In genomic region chr9:124852829-124853531, GRCh38 we compare ENCODE assay signal across 1 cellular context.
TF ChIP-seq lines count a peak whose summit lies in the region.

A gene with protein sequence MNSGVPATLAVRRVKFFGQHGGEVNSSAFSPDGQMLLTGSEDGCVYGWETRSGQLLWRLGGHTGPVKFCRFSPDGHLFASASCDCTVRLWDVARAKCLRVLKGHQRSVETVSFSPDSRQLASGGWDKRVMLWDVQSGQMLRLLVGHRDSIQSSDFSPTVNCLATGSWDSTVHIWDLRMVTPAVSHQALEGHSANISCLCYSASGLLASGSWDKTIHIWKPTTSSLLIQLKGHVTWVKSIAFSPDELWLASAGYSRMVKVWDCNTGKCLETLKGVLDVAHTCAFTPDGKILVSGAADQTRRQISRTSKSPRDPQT (plus strand): TSS chr9:124853460. CDS start chr9:124853532, 72 bp downstream.

TF ChIP-seq in K562, 482 proteins besides CTCF, POLR2A, EP300 and RAD21 (continued from another document and continues in another):
- TF ChIP-seq MTA3 (IDR thresholded peaks at IDR 0.05; ENCODE audit: borderline replicate concordance), result peak; percentile 88; the same call in 1 of the 2 replicates
- no peak for TF ChIP-seq SMARCC2 (IDR thresholded peaks at IDR 0.05; ENCODE audit: low read depth)
- no peak for TF ChIP-seq MAFF (IDR thresholded peaks at IDR 0.05; ENCODE audit: low read length)
- TF ChIP-seq LEF1 (IDR thresholded peaks at IDR 0.05), result no peak
- TF ChIP-seq ARNT (IDR thresholded peaks at IDR 0.05), result no peak
- TF ChIP-seq ZNF253 (CRISPR knock-in tag; conservative IDR thresholded peaks at IDR 0.05), result no peak
- TF ChIP-seq ZEB2 (IDR thresholded peaks at IDR 0.05), result no peak
- TF ChIP-seq ZNF232 (CRISPR knock-in tag; IDR thresholded peaks at IDR 0.05), result no peak
- no peak for TF ChIP-seq ETS2 (tag; IDR thresholded peaks at IDR 0.05; ENCODE audit: borderline replicate concordance, poor library complexity, severe bottlenecking)
- TF ChIP-seq TCF7L2 (IDR thresholded peaks at IDR 0.05; ENCODE audit: low read depth, low read length), result no peak
- no peak for TF ChIP-seq NFATC3 (IDR thresholded peaks at IDR 0.05)
- TF ChIP-seq XRCC5 (IDR thresholded peaks at IDR 0.05; ENCODE audit: low read depth, low read length), result peak; percentile 89
- TF ChIP-seq GATA2 (CRISPR knock-in tag; IDR thresholded peaks at IDR 0.05), result no peak
- TF ChIP-seq NUFIP1 (IDR thresholded peaks at IDR 0.05; ENCODE audit: partially characterized antibody), result no peak
- no peak for TF ChIP-seq ZKSCAN1 (IDR thresholded peaks at IDR 0.05; ENCODE audit: low read depth, low read length)
- TF ChIP-seq, protein P1, sequence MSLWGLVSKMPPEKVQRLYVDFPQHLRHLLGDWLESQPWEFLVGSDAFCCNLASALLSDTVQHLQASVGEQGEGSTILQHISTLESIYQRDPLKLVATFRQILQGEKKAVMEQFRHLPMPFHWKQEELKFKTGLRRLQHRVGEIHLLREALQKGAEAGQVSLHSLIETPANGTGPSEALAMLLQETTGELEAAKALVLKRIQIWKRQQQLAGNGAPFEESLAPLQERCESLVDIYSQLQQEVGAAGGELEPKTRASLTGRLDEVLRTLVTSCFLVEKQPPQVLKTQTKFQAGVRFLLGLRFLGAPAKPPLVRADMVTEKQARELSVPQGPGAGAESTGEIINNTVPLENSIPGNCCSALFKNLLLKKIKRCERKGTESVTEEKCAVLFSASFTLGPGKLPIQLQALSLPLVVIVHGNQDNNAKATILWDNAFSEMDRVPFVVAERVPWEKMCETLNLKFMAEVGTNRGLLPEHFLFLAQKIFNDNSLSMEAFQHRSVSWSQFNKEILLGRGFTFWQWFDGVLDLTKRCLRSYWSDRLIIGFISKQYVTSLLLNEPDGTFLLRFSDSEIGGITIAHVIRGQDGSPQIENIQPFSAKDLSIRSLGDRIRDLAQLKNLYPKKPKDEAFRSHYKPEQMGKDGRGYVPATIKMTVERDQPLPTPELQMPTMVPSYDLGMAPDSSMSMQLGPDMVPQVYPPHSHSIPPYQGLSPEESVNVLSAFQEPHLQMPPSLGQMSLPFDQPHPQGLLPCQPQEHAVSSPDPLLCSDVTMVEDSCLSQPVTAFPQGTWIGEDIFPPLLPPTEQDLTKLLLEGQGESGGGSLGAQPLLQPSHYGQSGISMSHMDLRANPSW (CRISPR knock-in tag; IDR thresholded peaks at IDR 0.05), result no peak
- peak; percentile 57; the same call in 1 of the 2 replicates for TF ChIP-seq ZNF764 (CRISPR knock-in tag; IDR thresholded peaks at IDR 0.05; ENCODE audit: low read depth)
- no peak for TF ChIP-seq POLR2AphosphoS2 (IDR thresholded peaks at IDR 0.05; ENCODE audit: low read length)
- TF ChIP-seq, protein P2, sequence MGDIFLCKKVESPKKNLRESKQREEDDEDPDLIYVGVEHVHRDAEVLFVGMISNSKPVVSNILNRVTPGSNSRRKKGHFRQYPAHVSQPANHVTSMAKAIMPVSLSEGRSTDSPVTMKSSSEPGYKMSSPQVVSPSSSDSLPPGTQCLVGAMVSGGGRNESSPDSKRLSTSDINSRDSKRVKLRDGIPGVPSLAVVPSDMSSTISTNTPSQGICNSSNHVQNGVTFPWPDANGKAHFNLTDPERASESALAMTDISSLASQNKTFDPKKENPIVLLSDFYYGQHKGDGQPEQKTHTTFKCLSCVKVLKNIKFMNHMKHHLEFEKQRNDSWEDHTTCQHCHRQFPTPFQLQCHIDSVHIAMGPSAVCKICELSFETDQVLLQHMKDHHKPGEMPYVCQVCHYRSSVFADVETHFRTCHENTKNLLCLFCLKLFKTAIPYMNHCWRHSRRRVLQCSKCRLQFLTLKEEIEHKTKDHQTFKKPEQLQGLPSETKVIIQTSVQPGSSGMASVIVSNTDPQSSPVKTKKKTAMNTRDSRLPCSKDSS (IDR thresholded peaks at IDR 0.05; ENCODE audit: low read depth, partially characterized antibody), result no peak
- no peak for TF ChIP-seq PRMT5 (CRISPR knock-in tag; IDR thresholded peaks at IDR 0.05)
- no peak for TF ChIP-seq BRD4 (IDR thresholded peaks at IDR 0.05)
- TF ChIP-seq ZNF174 (CRISPR knock-in tag; IDR thresholded peaks at IDR 0.05), result no peak
- TF ChIP-seq KAT8 (IDR thresholded peaks at IDR 0.05; ENCODE audit: low read depth), result no peak
- TF ChIP-seq, protein P3, sequence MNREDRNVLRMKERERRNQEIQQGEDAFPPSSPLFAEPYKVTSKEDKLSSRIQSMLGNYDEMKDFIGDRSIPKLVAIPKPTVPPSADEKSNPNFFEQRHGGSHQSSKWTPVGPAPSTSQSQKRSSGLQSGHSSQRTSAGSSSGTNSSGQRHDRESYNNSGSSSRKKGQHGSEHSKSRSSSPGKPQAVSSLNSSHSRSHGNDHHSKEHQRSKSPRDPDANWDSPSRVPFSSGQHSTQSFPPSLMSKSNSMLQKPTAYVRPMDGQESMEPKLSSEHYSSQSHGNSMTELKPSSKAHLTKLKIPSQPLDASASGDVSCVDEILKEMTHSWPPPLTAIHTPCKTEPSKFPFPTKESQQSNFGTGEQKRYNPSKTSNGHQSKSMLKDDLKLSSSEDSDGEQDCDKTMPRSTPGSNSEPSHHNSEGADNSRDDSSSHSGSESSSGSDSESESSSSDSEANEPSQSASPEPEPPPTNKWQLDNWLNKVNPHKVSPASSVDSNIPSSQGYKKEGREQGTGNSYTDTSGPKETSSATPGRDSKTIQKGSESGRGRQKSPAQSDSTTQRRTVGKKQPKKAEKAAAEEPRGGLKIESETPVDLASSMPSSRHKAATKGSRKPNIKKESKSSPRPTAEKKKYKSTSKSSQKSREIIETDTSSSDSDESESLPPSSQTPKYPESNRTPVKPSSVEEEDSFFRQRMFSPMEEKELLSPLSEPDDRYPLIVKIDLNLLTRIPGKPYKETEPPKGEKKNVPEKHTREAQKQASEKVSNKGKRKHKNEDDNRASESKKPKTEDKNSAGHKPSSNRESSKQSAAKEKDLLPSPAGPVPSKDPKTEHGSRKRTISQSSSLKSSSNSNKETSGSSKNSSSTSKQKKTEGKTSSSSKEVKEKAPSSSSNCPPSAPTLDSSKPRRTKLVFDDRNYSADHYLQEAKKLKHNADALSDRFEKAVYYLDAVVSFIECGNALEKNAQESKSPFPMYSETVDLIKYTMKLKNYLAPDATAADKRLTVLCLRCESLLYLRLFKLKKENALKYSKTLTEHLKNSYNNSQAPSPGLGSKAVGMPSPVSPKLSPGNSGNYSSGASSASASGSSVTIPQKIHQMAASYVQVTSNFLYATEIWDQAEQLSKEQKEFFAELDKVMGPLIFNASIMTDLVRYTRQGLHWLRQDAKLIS (CRISPR knock-in tag; IDR thresholded peaks at IDR 0.05), result peak; percentile 65; the same call in 1 of the 2 replicates
- TF ChIP-seq NFIC (IDR thresholded peaks at IDR 0.05), result 0 out of 2 replicates have a peak, but pooled peaks have one; percentile 24
- TF ChIP-seq FOS (IDR thresholded peaks at IDR 0.05; ENCODE audit: extremely low read depth, insufficient read length), result no peak
- TF ChIP-seq ZNF79 (CRISPR knock-in tag; IDR thresholded peaks at IDR 0.05; ENCODE audit: low read depth), result no peak
- TF ChIP-seq ADNP (tag; IDR thresholded peaks at IDR 0.05), result no peak
- TF ChIP-seq ZSCAN29 (IDR thresholded peaks at IDR 0.05), result no peak
- no peak for TF ChIP-seq RBM22 (IDR thresholded peaks at IDR 0.05; ENCODE audit: low read depth, low read length, poor library complexity, severe bottlenecking)
- TF ChIP-seq MCM2 (IDR thresholded peaks at IDR 0.05; ENCODE audit: low read depth), result no peak
- 0 out of 2 replicates have a peak, but pooled peaks have one; percentile 15 for TF ChIP-seq ZNF75A (CRISPR knock-in tag; IDR thresholded peaks at IDR 0.05)
- peak; percentile 94 for TF ChIP-seq ARID2 (IDR thresholded peaks at IDR 0.05)
- no peak for TF ChIP-seq TFAM (CRISPR knock-in tag; conservative IDR thresholded peaks at IDR 0.05)
- TF ChIP-seq PTTG1 (tag; IDR thresholded peaks at IDR 0.05; ENCODE audit: low read depth), result no peak
- TF ChIP-seq COPS2 (conservative IDR thresholded peaks at IDR 0.05), result no peak
- TF ChIP-seq, protein P4, sequence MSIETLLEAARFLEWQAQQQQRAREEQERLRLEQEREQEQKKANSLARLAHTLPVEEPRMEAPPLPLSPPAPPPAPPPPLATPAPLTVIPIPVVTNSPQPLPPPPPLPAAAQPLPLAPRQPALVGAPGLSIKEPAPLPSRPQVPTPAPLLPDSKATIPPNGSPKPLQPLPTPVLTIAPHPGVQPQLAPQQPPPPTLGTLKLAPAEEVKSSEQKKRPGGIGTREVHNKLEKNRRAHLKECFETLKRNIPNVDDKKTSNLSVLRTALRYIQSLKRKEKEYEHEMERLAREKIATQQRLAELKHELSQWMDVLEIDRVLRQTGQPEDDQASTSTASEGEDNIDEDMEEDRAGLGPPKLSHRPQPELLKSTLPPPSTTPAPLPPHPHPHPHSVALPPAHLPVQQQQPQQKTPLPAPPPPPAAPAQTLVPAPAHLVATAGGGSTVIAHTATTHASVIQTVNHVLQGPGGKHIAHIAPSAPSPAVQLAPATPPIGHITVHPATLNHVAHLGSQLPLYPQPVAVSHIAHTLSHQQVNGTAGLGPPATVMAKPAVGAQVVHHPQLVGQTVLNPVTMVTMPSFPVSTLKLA (conservative IDR thresholded peaks at IDR 0.05), result peak; percentile 58 to 84; a peak in 3 of 4 replicates
- peak; percentile 55; the same call in 1 of the 2 replicates for TF ChIP-seq ERF (CRISPR knock-in tag; IDR thresholded peaks at IDR 0.05)
- no peak; a peak in 1 of 4 replicates for TF ChIP-seq TBL1XR1 (IDR thresholded peaks at IDR 0.05; ENCODE audit: low read length in 2 of 2)
- TF ChIP-seq JUN (IDR thresholded peaks at IDR 0.05; ENCODE audit: borderline replicate concordance, low read depth, low read length), result 0 out of 2 replicates have a peak, but pooled peaks have one; percentile 13
- no peak for TF ChIP-seq JUN (CRISPR knock-in tag; IDR thresholded peaks at IDR 0.05; ENCODE audit: borderline replicate concordance)
- 0 out of 2 replicates have a peak, but pooled peaks have one; percentile 26 for TF ChIP-seq GATAD2A (IDR thresholded peaks at IDR 0.05)
- TF ChIP-seq, protein P5, sequence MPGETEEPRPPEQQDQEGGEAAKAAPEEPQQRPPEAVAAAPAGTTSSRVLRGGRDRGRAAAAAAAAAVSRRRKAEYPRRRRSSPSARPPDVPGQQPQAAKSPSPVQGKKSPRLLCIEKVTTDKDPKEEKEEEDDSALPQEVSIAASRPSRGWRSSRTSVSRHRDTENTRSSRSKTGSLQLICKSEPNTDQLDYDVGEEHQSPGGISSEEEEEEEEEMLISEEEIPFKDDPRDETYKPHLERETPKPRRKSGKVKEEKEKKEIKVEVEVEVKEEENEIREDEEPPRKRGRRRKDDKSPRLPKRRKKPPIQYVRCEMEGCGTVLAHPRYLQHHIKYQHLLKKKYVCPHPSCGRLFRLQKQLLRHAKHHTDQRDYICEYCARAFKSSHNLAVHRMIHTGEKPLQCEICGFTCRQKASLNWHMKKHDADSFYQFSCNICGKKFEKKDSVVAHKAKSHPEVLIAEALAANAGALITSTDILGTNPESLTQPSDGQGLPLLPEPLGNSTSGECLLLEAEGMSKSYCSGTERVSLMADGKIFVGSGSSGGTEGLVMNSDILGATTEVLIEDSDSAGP (CRISPR knock-in tag; IDR thresholded peaks at IDR 0.05), result peak; percentile 75; the same call in 1 of the 2 replicates
- TF ChIP-seq ZBTB1 (CRISPR knock-in tag; IDR thresholded peaks at IDR 0.05; ENCODE audit: borderline replicate concordance, low read depth), result no peak
- no peak for TF ChIP-seq TEAD2 (tag; IDR thresholded peaks at IDR 0.05)
- TF ChIP-seq HNRNPLL (IDR thresholded peaks at IDR 0.05; ENCODE audit: low read depth, low read length, poor library complexity, severe bottlenecking), result no peak
- peak; percentile 83 for TF ChIP-seq BCOR (IDR thresholded peaks at IDR 0.05)
- no peak for TF ChIP-seq RAD51 (IDR thresholded peaks at IDR 0.05; ENCODE audit: borderline replicate concordance, low read depth)
- no peak for TF ChIP-seq SMAD1 (IDR thresholded peaks at IDR 0.05; ENCODE audit: low read depth, low read length, partially characterized antibody)
- TF ChIP-seq MAZ (CRISPR knock-in tag; conservative IDR thresholded peaks at IDR 0.05 in 1 of 2, IDR thresholded peaks at IDR 0.05 in 1 of 2), result peak; percentile 86 to 91
- TF ChIP-seq TAF1 (IDR thresholded peaks at IDR 0.05; ENCODE audit: control insufficient read depth, extremely low read depth, insufficient read depth, low read length, severe bottlenecking), result no peak
- TF ChIP-seq THAP7 (CRISPR knock-in tag; IDR thresholded peaks at IDR 0.05), result no peak
- TF ChIP-seq GABPB2 (CRISPR knock-in tag; conservative IDR thresholded peaks at IDR 0.05), result no peak
- TF ChIP-seq FOSL1 (tag; conservative IDR thresholded peaks at IDR 0.05), result no peak
- no peak for TF ChIP-seq TAL1 (IDR thresholded peaks at IDR 0.05)
- no peak for TF ChIP-seq ZNF408 (CRISPR knock-in tag; IDR thresholded peaks at IDR 0.05; ENCODE audit: low read depth)
- no peak for TF ChIP-seq RFX5 (IDR thresholded peaks at IDR 0.05; ENCODE audit: low read depth, low read length)
- no peak for TF ChIP-seq ZNF140 (CRISPR knock-in tag; IDR thresholded peaks at IDR 0.05)
- TF ChIP-seq, protein P6, sequence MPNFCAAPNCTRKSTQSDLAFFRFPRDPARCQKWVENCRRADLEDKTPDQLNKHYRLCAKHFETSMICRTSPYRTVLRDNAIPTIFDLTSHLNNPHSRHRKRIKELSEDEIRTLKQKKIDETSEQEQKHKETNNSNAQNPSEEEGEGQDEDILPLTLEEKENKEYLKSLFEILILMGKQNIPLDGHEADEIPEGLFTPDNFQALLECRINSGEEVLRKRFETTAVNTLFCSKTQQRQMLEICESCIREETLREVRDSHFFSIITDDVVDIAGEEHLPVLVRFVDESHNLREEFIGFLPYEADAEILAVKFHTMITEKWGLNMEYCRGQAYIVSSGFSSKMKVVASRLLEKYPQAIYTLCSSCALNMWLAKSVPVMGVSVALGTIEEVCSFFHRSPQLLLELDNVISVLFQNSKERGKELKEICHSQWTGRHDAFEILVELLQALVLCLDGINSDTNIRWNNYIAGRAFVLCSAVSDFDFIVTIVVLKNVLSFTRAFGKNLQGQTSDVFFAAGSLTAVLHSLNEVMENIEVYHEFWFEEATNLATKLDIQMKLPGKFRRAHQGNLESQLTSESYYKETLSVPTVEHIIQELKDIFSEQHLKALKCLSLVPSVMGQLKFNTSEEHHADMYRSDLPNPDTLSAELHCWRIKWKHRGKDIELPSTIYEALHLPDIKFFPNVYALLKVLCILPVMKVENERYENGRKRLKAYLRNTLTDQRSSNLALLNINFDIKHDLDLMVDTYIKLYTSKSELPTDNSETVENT (CRISPR knock-in tag; IDR thresholded peaks at IDR 0.05), result peak; percentile 76
- 0 out of 2 replicates have a peak, but pooled peaks have one; percentile 29 for TF ChIP-seq HSF4 (CRISPR knock-in tag; IDR thresholded peaks at IDR 0.05; ENCODE audit: borderline replicate concordance)
- TF ChIP-seq WHSC1 (IDR thresholded peaks at IDR 0.05; ENCODE audit: low read length), result no peak
- TF ChIP-seq TAF15 (IDR thresholded peaks at IDR 0.05; ENCODE audit: low read depth, low read length), result no peak
- TF ChIP-seq E2F3 (CRISPR knock-in tag; IDR thresholded peaks at IDR 0.05), result no peak
- TF ChIP-seq SRSF3 (IDR thresholded peaks at IDR 0.05; ENCODE audit: insufficient read depth, low read length), result no peak
